Comparison of ENCODE assay signal across 1 cellular context in genomic region chr17:1997587-1998425, GRCh38.
TF ChIP-seq lines count a peak whose summit lies in the region.

No MANE protein-coding gene starts in this region.

TF ChIP-seq in HepG2, 621 proteins besides CTCF, POLR2A, EP300 and RAD21 (continued from another document and continues in another):
- TF ChIP-seq TEAD2 (CRISPR knock-in tag; IDR thresholded peaks at IDR 0.05) (no peak), HNF1A (IDR thresholded peaks at IDR 0.05; ENCODE audit: low read depth) (peak; percentile 92), HNF1A (CRISPR knock-in tag; IDR thresholded peaks at IDR 0.05; ENCODE audit: borderline replicate concordance) (peak; percentile 98), NRL (CRISPR knock-in tag; IDR thresholded peaks at IDR 0.05; ENCODE audit: borderline replicate concordance) (0 out of 2 replicates have a peak, but pooled peaks have one; percentile 29), ZHX2 (IDR thresholded peaks at IDR 0.05; ENCODE audit: low read depth) (no peak), ZHX2 (CRISPR knock-in tag; IDR thresholded peaks at IDR 0.05; ENCODE audit: borderline replicate concordance) (no peak), ZSCAN29 (CRISPR knock-in tag; conservative IDR thresholded peaks at IDR 0.05) (peak; percentile 37; the same call in 1 of the 2 replicates), ZEB1 (IDR thresholded peaks at IDR 0.05; ENCODE audit: insufficient replicate concordance, low read depth) (no peak), ARID2 (CRISPR knock-in tag; IDR thresholded peaks at IDR 0.05; ENCODE audit: borderline replicate concordance) (no peak), MNT (IDR thresholded peaks at IDR 0.05) (no peak), REL (CRISPR knock-in tag; conservative IDR thresholded peaks at IDR 0.05) (no peak), MBNL3 (CRISPR knock-in tag; conservative IDR thresholded peaks at IDR 0.05) (no peak), ZNF530 (CRISPR knock-in tag; IDR thresholded peaks at IDR 0.05; ENCODE audit: low read depth) (no peak), YY1 (IDR thresholded peaks at IDR 0.05; ENCODE audit: insufficient read depth, insufficient replicate concordance, low read depth, low read length) (peak; percentile 33), DBP (CRISPR knock-in tag; IDR thresholded peaks at IDR 0.05; ENCODE audit: not compliant biosample characterization) (no peak), GATAD2A (CRISPR knock-in tag; IDR thresholded peaks at IDR 0.05) (no peak), ZBED4 (CRISPR knock-in tag; IDR thresholded peaks at IDR 0.05; ENCODE audit: borderline replicate concordance) (peak; percentile 71; the same call in 1 of the 2 replicates), GMEB1 (CRISPR knock-in tag; IDR thresholded peaks at IDR 0.05; ENCODE audit: borderline replicate concordance) (no peak), FOXC1 (CRISPR knock-in tag; IDR thresholded peaks at IDR 0.05; ENCODE audit: borderline replicate concordance) (no peak), ZNF878 (CRISPR knock-in tag; IDR thresholded peaks at IDR 0.05) (no peak), ZNF781 (CRISPR knock-in tag; IDR thresholded peaks at IDR 0.05; ENCODE audit: borderline replicate concordance, not compliant biosample characterization) (no peak), AKAP8 (CRISPR knock-in tag; IDR thresholded peaks at IDR 0.05) (no peak), ZNF251 (CRISPR knock-in tag; IDR thresholded peaks at IDR 0.05) (no peak), ZFAT (CRISPR knock-in tag; conservative IDR thresholded peaks at IDR 0.05) (no peak), IKZF1 (IDR thresholded peaks at IDR 0.05) (no peak), ZNF276 (CRISPR knock-in tag; IDR thresholded peaks at IDR 0.05; ENCODE audit: low read depth) (no peak), MTA1 (CRISPR knock-in tag; IDR thresholded peaks at IDR 0.05; ENCODE audit: borderline replicate concordance) (peak; percentile 36; the same call in 1 of the 2 replicates), MXD4 (CRISPR knock-in tag; IDR thresholded peaks at IDR 0.05) (no peak), ZSCAN31 (CRISPR knock-in tag; IDR thresholded peaks at IDR 0.05; ENCODE audit: low read depth) (no peak), ZBTB46 (CRISPR knock-in tag; IDR thresholded peaks at IDR 0.05; ENCODE audit: borderline replicate concordance) (no peak), GPBP1L1 (CRISPR knock-in tag; IDR thresholded peaks at IDR 0.05) (no peak), NR2C2 (CRISPR knock-in tag; IDR thresholded peaks at IDR 0.05; ENCODE audit: borderline replicate concordance) (peak; percentile 53; the same call in 1 of the 2 replicates), ZNF562 (CRISPR knock-in tag; IDR thresholded peaks at IDR 0.05; ENCODE audit: borderline replicate concordance) (no peak), TSC22D2 (CRISPR knock-in tag; IDR thresholded peaks at IDR 0.05; ENCODE audit: borderline replicate concordance) (no peak)
